Comparison of ENCODE assay signal across 1 cellular context in genomic region chr1:43400441-43400840, GRCh38. TPM values are rescaled to one million over a fixed set of nuclear protein-coding genes. Genes with fewer than 3 reads are reported as not detected.
"Had no signal": no experiment of that assay in that cellular context is flagged by ENCODE, and none has a peak within 500 bp of the region (broad histone marks: within the 10 kb centered on the region; RNA-seq: fewer than 3 reads in every experiment).

No MANE protein-coding gene starts in this region.

RNA-seq across cellular contexts. Expression of gene HYI, which starts 53.3 kb away (rescaled TPM):
- total RNA-seq: HepG2 had no signal
- polyA plus RNA-seq: HepG2 had no signal
